30 cellular contexts compared by ENCODE assay signal in the genomic region with DNA sequence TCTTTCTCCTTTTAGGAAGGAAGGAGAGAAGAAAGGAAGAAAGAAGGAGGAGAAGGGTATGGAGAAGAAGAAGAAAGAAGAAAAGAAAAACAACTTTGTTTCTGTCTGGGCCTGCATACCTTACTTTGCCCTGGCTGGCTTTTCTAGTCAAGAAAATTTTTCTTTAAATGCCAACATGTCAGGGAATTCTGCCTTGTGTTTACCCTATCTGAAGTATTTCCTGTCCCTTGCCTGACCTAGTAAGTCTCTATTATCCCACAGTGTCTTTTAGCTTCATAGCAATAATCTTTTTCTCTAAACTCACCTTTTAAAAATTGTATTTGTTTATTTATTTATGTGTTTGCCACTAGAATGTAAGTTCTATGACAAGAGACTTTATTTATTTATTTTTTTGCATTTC.
"Had no signal": no experiment of that assay in that cellular context is flagged by ENCODE, and none has a peak within 500 bp of the region (broad histone marks: within the 10 kb centered on the region; RNA-seq: fewer than 3 reads in every experiment).

No MANE protein-coding gene starts in this region.

- H3K9me3 ChIP-seq: lower lobe of right lung, uterus had no signal

- H3K27me3 Mint-ChIP-seq: activated naive CD8-positive, alpha-beta T cell treated with anti-CD3 and anti-CD28 coated beads for 36 hours; stimulated activated naive CD8-positive, alpha-beta T cell treated with anti-CD3 and anti-CD28 coated beads, Interleukin-15, Interleukin-2, amounts not matched to agents 100 ng/mL and 50 ng/mL, for 24 hours; type B pancreatic cell had no signal

- H3K36me3 ChIP-seq: cardiac muscle cell, left lung, lower lobe of right lung, neural progenitor cell, uterus had no signal

- H3K4me1 ChIP-seq: left lung, lower lobe of right lung, neural progenitor cell, uterus had no signal

- H3K27ac ChIP-seq: cardiac muscle cell, left lung, lower lobe of right lung, neural progenitor cell, uterus, VCaP had no signal

- ATAC-seq: esophagus mucosa; left lung; lower lobe of right lung; natural killer cell; right cardiac atrium; stimulated activated effector memory CD8-positive, alpha-beta T cell treated with anti-CD3 and anti-CD28 coated beads, Interleukin-12 subunit alpha, Interleukin-12 subunit beta, amount 100 ng/mL, for 72 hours had no signal

- H3K36me3 Mint-ChIP-seq: activated naive CD8-positive, alpha-beta T cell treated with anti-CD3 and anti-CD28 coated beads for 36 hours; neural progenitor cell; stimulated activated effector memory CD8-positive, alpha-beta T cell treated with anti-CD3 and anti-CD28 coated beads, Interleukin-12 subunit alpha, Interleukin-12 subunit beta, amount 100 ng/mL, for 72 hours had no signal

- H3K4me2 ChIP-seq: neural progenitor cell had no signal

- H3K4me3 Mint-ChIP-seq: activated naive CD8-positive, alpha-beta T cell treated with anti-CD3 and anti-CD28 coated beads for 36 hours; natural killer cell; neural progenitor cell; stimulated activated effector memory CD8-positive, alpha-beta T cell treated with anti-CD3 and anti-CD28 coated beads, Interleukin-12 subunit alpha, Interleukin-12 subunit beta, amount 100 ng/mL, for 72 hours; stimulated activated naive CD8-positive, alpha-beta T cell treated with anti-CD3 and anti-CD28 coated beads, Interleukin-15, Interleukin-2, amounts not matched to agents 100 ng/mL and 50 ng/mL, for 24 hours; T-helper 1 cell treated with Interleukin-12 subunit alpha and Interleukin-12 subunit beta and Interleukin-4 antibody, amounts not matched to agents 30 μg/mL and 1 μg/mL, for 36 hours; type B pancreatic cell had no signal

- H3K4me1 Mint-ChIP-seq: activated naive CD8-positive, alpha-beta T cell treated with anti-CD3 and anti-CD28 coated beads for 36 hours; natural killer cell; neural progenitor cell; stimulated activated effector memory CD8-positive, alpha-beta T cell treated with anti-CD3 and anti-CD28 coated beads, Interleukin-12 subunit alpha, Interleukin-12 subunit beta, amount 100 ng/mL, for 72 hours had no signal

- H3K4me3 ChIP-seq: cardiac muscle cell, left lung, lower lobe of right lung, neural progenitor cell, uterus had no signal

- H2AFZ ChIP-seq: neural progenitor cell had no signal

- H3K27me3 ChIP-seq: cardiac muscle cell, left lung, neural progenitor cell, uterus had no signal

- FAIRE-seq: islet of Langerhans, TTC549 had no signal

- H3K27ac Mint-ChIP-seq: activated naive CD8-positive, alpha-beta T cell treated with anti-CD3 and anti-CD28 coated beads for 36 hours; natural killer cell; neural progenitor cell; stimulated activated effector memory CD8-positive, alpha-beta T cell treated with anti-CD3 and anti-CD28 coated beads, Interleukin-12 subunit alpha, Interleukin-12 subunit beta, amount 100 ng/mL, for 72 hours; stimulated activated naive CD8-positive, alpha-beta T cell treated with anti-CD3 and anti-CD28 coated beads, Interleukin-15, Interleukin-2, amounts not matched to agents 100 ng/mL and 50 ng/mL, for 24 hours; T-helper 1 cell treated with Interleukin-12 subunit alpha and Interleukin-12 subunit beta and Interleukin-4 antibody, amounts not matched to agents 30 μg/mL and 1 μg/mL, for 36 hours; type B pancreatic cell had no signal

- DNase-seq: activated CD4-positive, alpha-beta T cell treated with anti-CD3 and anti-CD28 coated beads for 4 hours; activated CD4-positive, alpha-beta T cell treated with anti-CD3 and anti-CD28 coated beads, Interleukin-2, amount 50 U/mL, for 4 hours; activated effector memory CD4-positive, alpha-beta T cell treated with Interleukin-2 at 50 U/mL for 16 hours; activated naive CD4-positive, alpha-beta T cell treated with Interleukin-2 at 50 U/mL for 16 hours; activated naive CD8-positive, alpha-beta T cell treated with anti-CD3 and anti-CD28 coated beads for 36 hours; activated T-cell treated with anti-CD3 and anti-CD28 coated beads for 4 hours; amniotic stem cell; cerebellar nuclear complex; cortex of kidney; foreskin melanocyte; left lung; lower lobe of right lung; mesenchymal stem cell; natural killer cell; occipital lobe; right cardiac atrium; stimulated activated CD4-positive, alpha-beta T cell treated with anti-CD3 and anti-CD28 coated beads, Interleukin-12 subunit alpha, Interleukin-12 subunit beta, amount 100 ng/mL, for 4 hours; stimulated activated CD4-positive, alpha-beta T cell treated with anti-CD3 and anti-CD28 coated beads, Interleukin-4, amount 100 ng/mL, for 24 hours; T-helper 9 cell; uterus had no signal

- H3K9ac ChIP-seq: neural progenitor cell had no signal
